Comparison of ENCODE assay signal across 8 cellular contexts in the genomic region with DNA sequence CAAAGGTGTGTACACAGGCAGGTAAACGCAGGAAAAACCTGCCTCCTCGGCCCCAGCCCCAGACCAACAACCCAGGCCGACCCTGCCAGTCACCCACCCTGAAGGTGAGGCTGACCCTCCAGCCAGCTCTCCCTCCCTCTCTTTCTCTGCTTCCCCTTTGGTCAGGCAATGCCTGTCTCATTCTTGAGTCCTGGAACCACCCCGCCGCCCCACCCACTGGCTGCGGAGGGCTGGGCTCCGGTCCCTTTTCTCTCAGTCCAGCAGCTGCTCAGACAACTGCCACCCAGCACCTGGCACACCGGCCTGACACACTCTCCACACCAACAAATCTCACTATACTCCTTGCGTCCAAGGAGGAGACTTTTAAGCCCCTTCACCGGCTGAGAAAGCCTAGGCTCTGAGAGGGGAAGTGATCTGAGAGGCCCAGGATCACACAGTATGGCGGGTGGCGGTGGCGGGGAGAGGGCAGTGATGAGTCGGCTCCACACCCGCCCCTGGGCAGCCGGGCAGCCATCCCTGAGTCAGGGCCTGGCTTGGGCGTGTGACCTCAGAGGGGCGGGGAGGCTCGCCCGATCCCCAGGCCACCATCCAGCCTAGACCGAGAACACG. TPM values are rescaled to one million over a fixed set of nuclear protein-coding genes. Genes with fewer than 3 reads are reported as not detected.
DNase-seq lines count a peak whose midpoint lies in the region; ATAC-seq and TF ChIP-seq lines count a peak whose summit lies in the region.

No MANE protein-coding gene starts in this region.

- H3K27me3 ChIP-seq in neuron (ENCODE audit: insufficient read depth, low read length) (no peaks in the 10 kb centered on the region), upper lobe of right lung (no peaks in the 10 kb centered on the region)

- H3K9me3 ChIP-seq in neuron (ENCODE audit: low read length): no peaks in the 10 kb centered on the region
- H3K9me3 ChIP-seq in upper lobe of right lung: no peaks in the 10 kb centered on the region

- H2AFZ ChIP-seq in neuron (ENCODE audit: low read depth, low read length): peak overlapping the region; percentile 96

- intact Hi-C loops in upper lobe of right lung (cut with DNase I): no loop called here

- TF ChIP-seq CTCF in GM12873 (IDR thresholded peaks at IDR 0.05; ENCODE audit: insufficient read depth, low read depth, low read length, missing control alignments): peak; percentile 9
- peak; percentile 7 for TF ChIP-seq CTCF in upper lobe of right lung (IDR thresholded peaks at IDR 0.05)

- ATAC-seq in HG03175 (IDR thresholded peaks at IDR 0.05; ENCODE audit: unreplicated experiment): peak; percentile 34
- peak; percentile 68 for ATAC-seq in upper lobe of right lung
- no peak for ATAC-seq in GM21717 (IDR thresholded peaks at IDR 0.05; ENCODE audit: unreplicated experiment)

- H3K4me3 ChIP-seq in neuron (ENCODE audit: low read length) (peak overlapping the region; percentile 54), upper lobe of right lung (peak overlapping the region; percentile 99)

- DNase-seq in RPMI7951 (ENCODE audit: low read depth) (peak; percentile 80), germinal center (ENCODE audit: low spot score) (peak; percentile 64), upper lobe of right lung (peak; percentile 90)
- peak; percentile 41 for DNase-seq in activated naive CD4-positive, alpha-beta T cell treated with anti-CD3 and anti-CD28 coated beads, Interleukin-2, amount 50 U/mL, for 16 hours

- H3K4me1 ChIP-seq in neuron (ENCODE audit: insufficient read depth, low read length) (peaks cover 22% of the 10 kb centered on the region), upper lobe of right lung (peaks cover 41% of the 10 kb centered on the region)

- H3K27ac ChIP-seq in upper lobe of right lung: peak overlapping the region; percentile 98

- peaks cover 25% of the 10 kb centered on the region for H3K36me3 ChIP-seq in neuron (ENCODE audit: insufficient read depth, low read length)
- peaks cover 39% of the 10 kb centered on the region for H3K36me3 ChIP-seq in upper lobe of right lung

RNA-seq across cellular contexts. Expression of gene FLII, which starts 0.7 kb away (rescaled TPM):
- total RNA-seq in RPMI7951 (2014; rRNA removed; shearing (Covaris generic)): 130 and 143 TPM in 2 replicates
- total RNA-seq in upper lobe of right lung: 295 TPM

RNA-seq across cellular contexts. Expression of gene MIEF2, which starts 2.6 kb away (rescaled TPM):
- 4.6 and 4.8 TPM in 2 replicates for total RNA-seq in RPMI7951 (2014; rRNA removed; shearing (Covaris generic))
- 12.0 TPM for total RNA-seq in upper lobe of right lung

RNA-seq across cellular contexts. Expression of gene LLGL1, which starts 32.4 kb away (rescaled TPM):
- total RNA-seq in RPMI7951 (2014; rRNA removed; shearing (Covaris generic)): 12.1 and 20.0 TPM in 2 replicates
- total RNA-seq in upper lobe of right lung: 11.7 TPM

RNA-seq across cellular contexts. Expression of gene TOP3A, which starts 56.9 kb away (rescaled TPM):
- 22.7 and 27.7 TPM in 2 replicates for total RNA-seq in RPMI7951 (2014; rRNA removed; shearing (Covaris generic))
- total RNA-seq in upper lobe of right lung: 29.5 TPM

RNA-seq across cellular contexts. Expression of gene SMCR8, which starts 57.2 kb away (rescaled TPM):
- total RNA-seq in RPMI7951 (2014; rRNA removed; shearing (Covaris generic)): 5.6 and 5.9 TPM in 2 replicates
- 25.2 TPM for total RNA-seq in upper lobe of right lung
